Comparison of ENCODE assay signal across 12 cellular contexts in genomic region chr3:124833710-124834332, GRCh38. TPM values are rescaled to one million over a fixed set of nuclear protein-coding genes. Genes with fewer than 3 reads are reported as not detected.
DNase-seq lines count a peak whose midpoint lies in the region; ATAC-seq, FAIRE-seq and TF ChIP-seq lines count a peak whose summit lies in the region.
"Had no signal": no experiment of that assay in that cellular context is flagged by ENCODE, and none has a peak within 500 bp of the region (broad histone marks: within the 10 kb centered on the region; RNA-seq: fewer than 3 reads in every experiment).

No MANE protein-coding gene starts in this region.

- H3K4me3 Mint-ChIP-seq in immature natural killer cell, result peak overlapping the region in 3 of 5 donors; percentile 22 to 47 (median 25)

- no peak overlapping the region for H3K9ac ChIP-seq in skeletal muscle tissue (ENCODE audit: low read depth in 1 of 3, low read length in 3 of 3)

- CTCF ChIA-PET in RWPE1 (lab: Yijun Ruan, JAX), result no interaction called here

- H3K27ac ChIP-seq in skeletal muscle tissue (ENCODE audit: low read depth, low read length) (peak overlapping the region; percentile 4), RWPE1 (no peak overlapping the region)

- H3K4me1 Mint-ChIP-seq in immature natural killer cell, result peaks cover 14 to 32% of the 10 kb centered on the region in 2 donors

- ATAC-seq in GM18517 (IDR thresholded peaks at IDR 0.05; ENCODE audit: unreplicated experiment), result no peak

- TF ChIP-seq CTCF in RWPE1 (conservative IDR thresholded peaks at IDR 0.05; ENCODE audit: low read depth) (no peak), foreskin fibroblast (IDR thresholded peaks at IDR 0.05; ENCODE audit: low read depth, low read length) (no peak)

- no peaks in the 10 kb centered on the region for H3K27me3 ChIP-seq in skeletal muscle tissue (ENCODE audit: control insufficient read depth in 3 of 3, insufficient read depth in 3 of 3, low read length in 3 of 3)

- POLR2A ChIA-PET in RWPE1 (lab: Yijun Ruan, JAX; ENCODE audit: low non-redundant PET), result no interaction called here

- H3K4me3 ChIP-seq in skeletal muscle tissue (ENCODE audit: low read length in 3 of 3), result no peak overlapping the region
- H3K4me3 ChIP-seq in foreskin fibroblast (ENCODE audit: low read depth in 1 of 2, low read length in 2 of 2), result no peak overlapping the region

- no peaks in the 10 kb centered on the region for H3K36me3 Mint-ChIP-seq in immature natural killer cell

- peak overlapping the region in 1 of 6 donors; percentile 65 for H3K27ac Mint-ChIP-seq in immature natural killer cell

- no peaks in the 10 kb centered on the region for H3K9me3 Mint-ChIP-seq in immature natural killer cell

- DNase-seq in ELR (ENCODE audit: low read depth), result peak; percentile 42
- DNase-seq in RCC 7860 (ENCODE audit: low spot score), result peak; percentile 83
- DNase-seq in immature natural killer cell, result no peak
- no peak for DNase-seq in RWPE1 (ENCODE audit: low spot score)
- DNase-seq in NCI-H446 (lab: John Stamatoyannopoulos, UW), result no peak
- no peak for DNase-seq in foreskin fibroblast
- DNase-seq: activated T-cell treated with anti-CD3 and anti-CD28 coated beads, Interleukin-2, amount 50 U/mL, for 1 hour; Karpas-422; NCI-H524 treated with DMSO at 0.1 percent for 48 hours; stimulated activated naive CD4-positive, alpha-beta T cell had no signal

- peak; percentile 88 for FAIRE-seq in RCC 7860 (lab: Jason Lieb, UNC)

- H3K36me3 ChIP-seq in skeletal muscle tissue (ENCODE audit: control insufficient read depth in 3 of 3, insufficient read depth in 3 of 3, low read length in 3 of 3), result peaks cover 0 to 3% (median 0%) of the 10 kb centered on the region in 3 donors

- peaks cover 43 to 56% (median 49%) of the 10 kb centered on the region in 3 donors for H3K4me1 ChIP-seq in skeletal muscle tissue (ENCODE audit: control insufficient read depth in 3 of 3, insufficient read depth in 3 of 3, low read length in 3 of 3)

- peaks cover 6 to 14% (median 9%) of the 10 kb centered on the region in 3 donors for H3K27me3 Mint-ChIP-seq in immature natural killer cell (ENCODE audit: low read depth in 3 of 3)

- no peaks in the 10 kb centered on the region for H3K9me3 ChIP-seq in skeletal muscle tissue (ENCODE audit: control insufficient read depth in 3 of 3, low read length in 3 of 3)

RNA-seq across cellular contexts. Expression of gene ITGB5, which starts 53.3 kb away (rescaled TPM):
- 1 to 10 TPM in 1 of 3 donors, under 1 TPM in 1, not detected in 1; 0.52 to 1.1 TPM for polyA plus RNA-seq in immature natural killer cell
- 24.0 TPM for total RNA-seq in skeletal muscle tissue

Comparison
In these comparisons a context has a peak if more than half of its experiments do, and no peak if none do; other contexts are left out.
1. DNase-seq: peak in ELR (single experiment) and RCC 7860 (single experiment); none in immature natural killer cell (0 of 3), RWPE1 (single experiment), NCI-H446 (0 of 2) and foreskin fibroblast (0 of 2).